In genomic region chr20:2470432-2471193, GRCh38 we compare ENCODE assay signal across 8 cellular contexts.
DNase-seq lines count a peak whose midpoint lies in the region; ATAC-seq and TF ChIP-seq lines count a peak whose summit lies in the region.

SNRPB (minus strand) TSS chr20:2470789; CDS start chr20:2470690, 99 bp downstream.

- no peak for TF ChIP-seq CTCF in AG09319 (IDR thresholded peaks at IDR 0.05; ENCODE audit: low read depth, low read length)

- ATAC-seq in GM19035 (IDR thresholded peaks at IDR 0.05; ENCODE audit: unreplicated experiment): peak; percentile 96
- peak; percentile 98 for ATAC-seq in HG03354 (IDR thresholded peaks at IDR 0.05; ENCODE audit: poor library complexity, severe bottlenecking, unreplicated experiment)
- ATAC-seq in activated CD4-positive, CD25-positive, alpha-beta regulatory T cell treated with anti-CD3 and anti-CD28 coated beads, Interleukin-2, amount 50 U/mL, for 24 hours: peak; percentile 94 to 96

- DNase-seq in AG09319 (ENCODE audit: extremely low read depth, low read depth): peak; percentile 98
- DNase-seq in NCI-H446 treated with DMSO at 0.1 percent for 48 hours (lab: John Stamatoyannopoulos, UW): peak; percentile 99
- DNase-seq in cerebellar cortex (ENCODE audit: low spot score): peak; percentile 99
- DNase-seq in islet precursor cell: peak; percentile 99
- DNase-seq in stimulated activated CD4-positive, alpha-beta T cell treated with anti-CD3 and anti-CD28 coated beads, Interleukin-12 subunit alpha, Interleukin-12 subunit beta, amount 100 ng/mL, for 48 hours (ENCODE audit: low read depth in 2 of 3, low spot score in 1 of 3): peak; percentile 94 to 96 (median 94)

Comparison
In these comparisons a context has a peak if more than half of its experiments do, and no peak if none do; other contexts are left out.
1. Peak in every context shown above with its lines: DNase-seq and ATAC-seq.